ENCODE assay signal across 7 cellular contexts in genomic region chr7:100270089-100270914, GRCh38. TPM values are rescaled to one million over a fixed set of nuclear protein-coding genes. Genes with fewer than 3 reads are reported as not detected.
DNase-seq lines count a peak whose midpoint lies in the region; ATAC-seq and TF ChIP-seq lines count a peak whose summit lies in the region.
"Not testable (repeated sequence)": the region's sequence is repeated elsewhere in the genome, so short reads cannot be mapped to it uniquely, and the experiment has no call there.

No MANE protein-coding gene starts in this region.

- H3K27me3 Mint-ChIP-seq in activated CD8-positive, alpha-beta T cell treated with anti-CD3 and anti-CD28 coated beads for 36 hours = not testable (repeated sequence)

- not testable (repeated sequence) for H3K9ac ChIP-seq in mammary epithelial cell (ENCODE audit: insufficient read depth, low read length); rectal smooth muscle tissue (ENCODE audit: low read length)

- not testable (repeated sequence) for H3K27ac ChIP-seq in mammary epithelial cell (ENCODE audit: insufficient read depth, low read depth, low read length); rectal smooth muscle tissue (ENCODE audit: low read depth, low read length)
- peak overlapping the region in 1 of 12 donors; percentile 24 for H3K27ac ChIP-seq in heart left ventricle
- peak overlapping the region; percentile 75 for H3K27ac ChIP-seq in mesodermal cell (ENCODE audit: low read depth, low read length, severe bottlenecking)

- not testable (repeated sequence) for BruUV-seq in mammary epithelial cell (replicated peaks; lab: Mats Ljungman, UMichigan)

- not testable (repeated sequence) for H3K9me3 Mint-ChIP-seq in activated CD8-positive, alpha-beta T cell treated with anti-CD3 and anti-CD28 coated beads for 36 hours

- not testable (repeated sequence) for H3K36me3 ChIP-seq in mammary epithelial cell (ENCODE audit: insufficient read depth, low read length); heart left ventricle; mesodermal cell (ENCODE audit: control insufficient read depth, insufficient read depth, low read length); rectal smooth muscle tissue (ENCODE audit: control insufficient read depth, insufficient read depth, low read length)

- not testable (repeated sequence) for H3K9me3 ChIP-seq in mammary epithelial cell (replicated peaks; ENCODE audit: insufficient read depth, low read length); heart left ventricle; mesodermal cell (ENCODE audit: control insufficient read depth, low read length)

- H3K4me3 ChIP-seq in mammary epithelial cell (replicated peaks in 1 of 3; ENCODE audit: insufficient read depth in 1 of 3, low read depth in 2 of 3, low read length in 3 of 3) (peak overlapping the region in 1 of 3 experiments; percentile 61), heart left ventricle (peak overlapping the region in 9 of 12 donors; percentile 64 to 93 (median 72)), mesodermal cell (ENCODE audit: extremely low read depth, insufficient read depth, low read length, poor library complexity, severe bottlenecking) (peak overlapping the region; percentile 53), rectal smooth muscle tissue (ENCODE audit: low read length) (peak overlapping the region; percentile 41)

- H3K4me2 ChIP-seq in mammary epithelial cell (ENCODE audit: insufficient read depth, low read depth, low read length) = peak overlapping the region; percentile 60

- not testable (repeated sequence) for H3K79me2 ChIP-seq in mammary epithelial cell (ENCODE audit: insufficient read depth, low read length)

- intact Hi-C loops in activated CD8-positive, alpha-beta T cell treated with anti-CD3 and anti-CD28 coated beads for 36 hours (cut with micrococcal nuclease); heart left ventricle (cut with DNase I): not testable (repeated sequence)
- intact Hi-C loops in mammary epithelial cell (cut with micrococcal nuclease) = loop anchor here (5.0 to 10.0 kb wide), 2 partner anchors 64 to 138 kb away; no protein-coding TSS in a partner anchor

- not testable (repeated sequence) for H3K27ac Mint-ChIP-seq in activated CD8-positive, alpha-beta T cell treated with anti-CD3 and anti-CD28 coated beads for 36 hours

- peaks cover 13% of the 10 kb centered on the region for H3K4me1 Mint-ChIP-seq in activated CD8-positive, alpha-beta T cell treated with anti-CD3 and anti-CD28 coated beads for 36 hours (ENCODE audit: low read depth)

- H3K36me3 Mint-ChIP-seq in activated CD8-positive, alpha-beta T cell treated with anti-CD3 and anti-CD28 coated beads for 36 hours (ENCODE audit: low read depth) = not testable (repeated sequence)

- TF ChIP-seq CTCF in activated CD8-positive, alpha-beta T cell treated with anti-CD3 and anti-CD28 coated beads for 36 hours (IDR thresholded peaks at IDR 0.05); mammary epithelial cell (conservative IDR thresholded peaks at IDR 0.05 in 1 of 2, IDR thresholded peaks at IDR 0.05 in 1 of 2; ENCODE audit: extremely low read depth in 1 of 2, insufficient read depth in 1 of 2, low read depth in 1 of 2, low read length in 2 of 2); heart left ventricle (IDR thresholded peaks at IDR 0.05): not testable (repeated sequence)

- H3K27me3 ChIP-seq in mammary epithelial cell (ENCODE audit: insufficient read depth, low read length); heart left ventricle; rectal smooth muscle tissue (ENCODE audit: control insufficient read depth, insufficient read depth, low read length): not testable (repeated sequence)

- CTCF ChIA-PET in activated CD8-positive, alpha-beta T cell treated with anti-CD3 and anti-CD28 coated beads for 36 hours (lab: Charles Lee); mammary epithelial cell (lab: Charles Lee; ENCODE audit: low non-redundant PET): not testable (repeated sequence)

- H2AFZ ChIP-seq in mammary epithelial cell (ENCODE audit: low read depth, low read length) = peak overlapping the region; percentile 67

- dilution Hi-C loops in mammary epithelial cell (cut with HindIII; ENCODE audit: low sequenced_read_pairs) = not testable (repeated sequence)

- H4K20me1 ChIP-seq in mammary epithelial cell (ENCODE audit: insufficient read depth, low read length) = not testable (repeated sequence)

- peak overlapping the region; percentile 68 for H3K4me3 Mint-ChIP-seq in activated CD8-positive, alpha-beta T cell treated with anti-CD3 and anti-CD28 coated beads for 36 hours

- not testable (repeated sequence) for TF ChIP-seq POLR2A in heart left ventricle (IDR thresholded peaks at IDR 0.05)

- in situ Hi-C loops in mammary epithelial cell (cut with MboI; ENCODE audit: low sequenced_read_pairs in 2 of 2) = not testable (repeated sequence)

- WGBS in mammary epithelial cell (ENCODE audit: low coverage, missing lambda C conversion rate) = 12% methylated on average over 10 of the region's 22 CpGs
- 23 to 43% (median 26%) methylated on average over 13 to 15 of the region's 22 CpGs for WGBS in heart left ventricle, 4 donors
- WGBS in mesodermal cell (ENCODE audit: insufficient coverage in 2 of 2), 2 experiments = 4 to 6% methylated on average over 6 to 9 of the region's 22 CpGs

- H3K4me1 ChIP-seq in mammary epithelial cell (ENCODE audit: insufficient read depth, low read length); rectal smooth muscle tissue (ENCODE audit: control insufficient read depth, insufficient read depth, low read length): not testable (repeated sequence)
- peaks cover 0 to 32% (median 4%) of the 10 kb centered on the region in 12 donors for H3K4me1 ChIP-seq in heart left ventricle
- H3K4me1 ChIP-seq in mesodermal cell (ENCODE audit: control insufficient read depth, insufficient read depth, low read length, poor library complexity, severe bottlenecking) = peaks cover 11% of the 10 kb centered on the region

- DNase-seq in ELR (ENCODE audit: low read depth) (peak; percentile 19), NCI-H69 (lab: John Stamatoyannopoulos, UW) (peak; percentile 66)
- DNase-seq in activated CD8-positive, alpha-beta T cell treated with anti-CD3 and anti-CD28 coated beads for 36 hours; mammary epithelial cell; heart left ventricle: not testable (repeated sequence)

- ATAC-seq in activated CD8-positive, alpha-beta T cell treated with anti-CD3 and anti-CD28 coated beads for 36 hours = not testable (repeated sequence)
- peak in 1 of 4 donors; percentile 13 for ATAC-seq in heart left ventricle

- POLR2A ChIA-PET in activated CD8-positive, alpha-beta T cell treated with anti-CD3 and anti-CD28 coated beads for 36 hours (lab: Charles Lee) = not testable (repeated sequence)

RNA-seq across cellular contexts. Expression of gene SPDYE3, which starts 37.2 kb away (rescaled TPM):
- total RNA-seq in activated CD8-positive, alpha-beta T cell treated with anti-CD3 and anti-CD28 coated beads for 36 hours = not detected
- total RNA-seq in mammary epithelial cell = not detected
- not detected for polyA plus RNA-seq in mammary epithelial cell
- polyA minus RNA-seq in mammary epithelial cell = not detected
- total RNA-seq in heart left ventricle = not detected
- polyA plus RNA-seq in heart left ventricle = under 1 TPM; 0.03 to 0.15 TPM
- not detected for polyA plus RNA-seq in mesodermal cell (2013, experiment 1 of 2)
- not detected for polyA plus RNA-seq in mesodermal cell (2013, experiment 2 of 2)

RNA-seq across cellular contexts. Expression of gene PVRIG, which starts 50.6 kb away (rescaled TPM):
- total RNA-seq in activated CD8-positive, alpha-beta T cell treated with anti-CD3 and anti-CD28 coated beads for 36 hours = 10 to 100 TPM; 29.8 to 30.2 TPM
- total RNA-seq in mammary epithelial cell (not detected), heart left ventricle (1 to 10 TPM in 1 of 9 donors, under 1 TPM in 2, not detected in 6; 0.63 to 2.7 (median 0.97) TPM)
- polyA plus RNA-seq in mammary epithelial cell (not detected), heart left ventricle (under 1 TPM; 0.08 to 0.11 TPM)
- not detected for polyA minus RNA-seq in mammary epithelial cell
- polyA plus RNA-seq in mesodermal cell (2013, experiment 1 of 2) = not detected
- not detected for polyA plus RNA-seq in mesodermal cell (2013, experiment 2 of 2)

Comparison
In these comparisons a context has a peak if more than half of its experiments do, and no peak if none do; other contexts are left out.
1. RNA of gene PVRIG, which starts 50.6 kb away (total RNA-seq): 29.8 to 30.2 TPM in activated CD8-positive, alpha-beta T cell treated with anti-CD3 and anti-CD28 coated beads for 36 hours; not detected in mammary epithelial cell and 0.63 to 2.7 TPM in heart left ventricle; every median in the first group is over 4 times any median in the second.